2 cellular contexts compared by ENCODE assay signal in genomic region chr7:112131016-112131415, GRCh38.
TF ChIP-seq lines count a peak whose summit lies in the region.

No MANE protein-coding gene starts in this region.

TF ChIP-seq in GM23338, 12 proteins besides CTCF, POLR2A, EP300 and RAD21:
- TF ChIP-seq ZNF462 (CRISPR knock-in tag; IDR thresholded peaks at IDR 0.05) (no peak), STAT1 (IDR thresholded peaks at IDR 0.05; ENCODE audit: unreplicated experiment) (no peak), JUNB (IDR thresholded peaks at IDR 0.05; ENCODE audit: unreplicated experiment) (no peak), ETS1 (IDR thresholded peaks at IDR 0.05) (no peak)
TF ChIP-seq in GM23338: peak in this region for 0.

TF ChIP-seq in HepG2, 621 proteins besides CTCF, POLR2A, EP300 and RAD21:
- no peak for TF ChIP-seq ZNF883 (CRISPR knock-in tag; IDR thresholded peaks at IDR 0.05; ENCODE audit: not compliant biosample characterization)
- TF ChIP-seq KAT7 (CRISPR knock-in tag; IDR thresholded peaks at IDR 0.05; ENCODE audit: borderline replicate concordance), result no peak
